1 cellular context compared by ENCODE assay signal in the genomic region with DNA sequence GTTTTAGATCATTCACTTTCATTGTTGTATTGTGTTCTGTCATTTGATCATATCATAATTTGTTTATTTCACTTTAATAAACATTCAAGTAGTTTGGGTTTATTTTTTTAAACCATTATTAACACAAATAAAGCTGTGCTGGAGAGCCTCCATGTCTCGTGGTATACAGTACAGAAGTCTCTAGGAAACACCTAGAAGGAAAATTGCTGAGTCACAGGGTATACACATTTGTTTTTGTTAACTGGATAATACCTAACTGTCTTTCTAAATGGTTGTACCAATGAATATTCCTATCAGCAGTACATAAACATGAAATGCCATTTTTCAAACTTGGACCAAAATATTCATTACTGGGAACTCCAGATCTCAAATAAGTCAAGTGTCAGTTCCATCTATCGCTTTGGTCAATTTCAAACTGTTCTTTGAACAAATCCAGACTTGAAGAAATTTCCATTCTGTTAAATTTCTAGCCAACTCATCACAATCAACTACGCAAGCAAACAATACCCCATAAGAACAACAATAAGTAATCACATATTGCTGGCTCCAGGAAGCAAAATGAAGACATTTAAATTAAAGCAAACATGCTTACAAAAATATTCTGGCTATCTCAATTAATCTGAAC.
TF ChIP-seq lines count a peak whose summit lies in the region.

No MANE protein-coding gene starts in this region.

TF ChIP-seq in IMR-90, 13 proteins besides CTCF, POLR2A, EP300 and RAD21 (continued from another document):
- TF ChIP-seq, protein P1, sequence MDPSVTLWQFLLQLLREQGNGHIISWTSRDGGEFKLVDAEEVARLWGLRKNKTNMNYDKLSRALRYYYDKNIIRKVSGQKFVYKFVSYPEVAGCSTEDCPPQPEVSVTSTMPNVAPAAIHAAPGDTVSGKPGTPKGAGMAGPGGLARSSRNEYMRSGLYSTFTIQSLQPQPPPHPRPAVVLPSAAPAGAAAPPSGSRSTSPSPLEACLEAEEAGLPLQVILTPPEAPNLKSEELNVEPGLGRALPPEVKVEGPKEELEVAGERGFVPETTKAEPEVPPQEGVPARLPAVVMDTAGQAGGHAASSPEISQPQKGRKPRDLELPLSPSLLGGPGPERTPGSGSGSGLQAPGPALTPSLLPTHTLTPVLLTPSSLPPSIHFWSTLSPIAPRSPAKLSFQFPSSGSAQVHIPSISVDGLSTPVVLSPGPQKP (IDR thresholded peaks at IDR 0.05; ENCODE audit: borderline replicate concordance, low read depth, low read length): no peak
- TF ChIP-seq BHLHE40 (IDR thresholded peaks at IDR 0.05; ENCODE audit: low read depth, low read length): no peak
- TF ChIP-seq MAFK (IDR thresholded peaks at IDR 0.05; ENCODE audit: low read depth, low read length): peak; percentile 81
- no peak for TF ChIP-seq SMC3 (IDR thresholded peaks at IDR 0.05; ENCODE audit: low read depth, low read length)
